2 cellular contexts compared by ENCODE assay signal in genomic region chr11:128830836-128831780, GRCh38.
TF ChIP-seq lines count a peak whose summit lies in the region.

No MANE protein-coding gene starts in this region.

TF ChIP-seq in HCT116, 20 proteins besides CTCF, POLR2A, EP300 and RAD21:
- no peak for TF ChIP-seq YY1 (IDR thresholded peaks at IDR 0.05; ENCODE audit: extremely low read depth, insufficient replicate concordance, low read depth, low read length)
- no peak for TF ChIP-seq EZH2phosphoT487 (IDR thresholded peaks at IDR 0.05; ENCODE audit: borderline replicate concordance)
- no peak for TF ChIP-seq EZH2 (IDR thresholded peaks at IDR 0.05)

TF ChIP-seq in SK-N-SH, 30 proteins besides CTCF, POLR2A, EP300 and RAD21:
- TF ChIP-seq MXI1 (IDR thresholded peaks at IDR 0.05; ENCODE audit: low read depth, low read length), result no peak
- TF ChIP-seq SMC3 (IDR thresholded peaks at IDR 0.05; ENCODE audit: low read depth, low read length), result peak; percentile 87
- TF ChIP-seq RCOR1 (IDR thresholded peaks at IDR 0.05; ENCODE audit: low read length), result peak; percentile 31; the same call in 1 of the 2 replicates
